Comparison of ENCODE assay signal across 14 cellular contexts in genomic region chr1:186792870-186793581, GRCh38.
DNase-seq lines count a peak whose midpoint lies in the region; ATAC-seq and TF ChIP-seq lines count a peak whose summit lies in the region.
"Had no signal": no experiment of that assay in that cellular context is flagged by ENCODE, and none has a peak within 500 bp of the region (broad histone marks: within the 10 kb centered on the region; RNA-seq: fewer than 3 reads in every experiment).

No MANE protein-coding gene starts in this region.

- no peak overlapping the region for H3K4me3 ChIP-seq in epithelial cell of esophagus (ENCODE audit: low read length)
- H3K4me3 ChIP-seq: right atrium auricular region had no signal

- no peak for TF ChIP-seq CTCF in epithelial cell of esophagus (IDR thresholded peaks at IDR 0.05; ENCODE audit: insufficient read depth, low read depth, low read length, missing control alignments)

- DNase-seq in HCEC 1CT (peak; percentile 38), NCI-H226 (peak; percentile 79), epithelial cell of esophagus (ENCODE audit: low read depth) (peak; percentile 81), D341Med (ENCODE audit: low spot score) (no peak), NCI-H1048 (lab: John Stamatoyannopoulos, UW) (no peak), DMS79 (lab: John Stamatoyannopoulos, UW) (no peak)
- DNase-seq: C1 segment of cervical spinal cord, foreskin melanocyte, islet precursor cell, NCI-H2081 treated with DMSO at 0.1 percent for 48 hours, T-helper 1 cell had no signal

- ATAC-seq in GM18861 (IDR thresholded peaks at IDR 0.05; ENCODE audit: unreplicated experiment) (peak; percentile 30), GM19324 (IDR thresholded peaks at IDR 0.05; ENCODE audit: low FRiP score, unreplicated experiment) (no peak)

Comparison
In these comparisons a context has a peak if more than half of its experiments do, and no peak if none do; other contexts are left out.
1. DNase-seq: peak in HCEC 1CT (single experiment), NCI-H226 (single experiment) and epithelial cell of esophagus (single experiment); none in D341Med (single experiment), NCI-H1048 (single experiment) and DMS79 (single experiment).